ENCODE assay signal across 21 cellular contexts in genomic region chr21:41008971-41009370, GRCh38.
"Had no signal": no experiment of that assay in that cellular context is flagged by ENCODE, and none has a peak within 500 bp of the region (broad histone marks: within the 10 kb centered on the region; RNA-seq: fewer than 3 reads in every experiment).

No MANE protein-coding gene starts in this region.

- H3K4me1 ChIP-seq: breast epithelium, esophagus squamous epithelium, psoas muscle, right atrium auricular region, spleen, suprapubic skin, tibial artery had no signal

- H3K9me3 ChIP-seq: breast epithelium, esophagus squamous epithelium, ovary, psoas muscle, right atrium auricular region, spleen, suprapubic skin, tibial artery had no signal

- H3K27ac ChIP-seq: breast epithelium, epithelial cell of prostate, esophagus squamous epithelium, ovary, psoas muscle, right atrium auricular region, spleen, suprapubic skin, tibial artery had no signal

- H3K4me3 ChIP-seq: breast epithelium, esophagus squamous epithelium, ovary, psoas muscle, right atrium auricular region, spleen, suprapubic skin, tibial artery had no signal

- H3K27me3 ChIP-seq: esophagus squamous epithelium, ovary, right atrium auricular region, suprapubic skin had no signal

- DNase-seq: activated CD4-positive, alpha-beta memory T cell treated with anti-CD3 and anti-CD28 coated beads, Interleukin-2, amount 10 ng/mL, durations not matched to agents 7 days and 5 days; activated CD4-positive, alpha-beta T cell treated with anti-CD3 and anti-CD28 coated beads for 1 hour; activated CD4-positive, alpha-beta T cell treated with anti-CD3 and anti-CD28 coated beads, Interleukin-2, amount 10 ng/mL, durations not matched to agents 7 days and 5 days; activated CD8-positive, alpha-beta memory T cell treated with anti-CD3 and anti-CD28 coated beads, Interleukin-2, amount 50 U/mL, for 48 hours; activated naive CD8-positive, alpha-beta T cell treated with anti-CD3 and anti-CD28 coated beads, Interleukin-2, amount 50 U/mL, for 24 hours; activated T-cell treated with anti-CD3 and anti-CD28 coated beads, Interleukin-2, amount 50 U/mL, for 4 hours; central memory CD4-positive, alpha-beta T cell; effector CD4-positive, alpha-beta T cell; esophagus squamous epithelium; foreskin melanocyte; left ventricle myocardium superior; ovary; psoas muscle; spleen; stimulated activated naive CD4-positive, alpha-beta T cell; T-helper 2 cell; tibial artery had no signal

- H3K36me3 ChIP-seq: breast epithelium, esophagus squamous epithelium, ovary, right atrium auricular region, spleen, suprapubic skin, tibial artery had no signal
